Comparison of ENCODE assay signal across 8 cellular contexts in genomic region chr9:112750111-112750766, GRCh38. TPM values are rescaled to one million over a fixed set of nuclear protein-coding genes. Genes with fewer than 3 reads are reported as not detected.
DNase-seq lines count a peak whose midpoint lies in the region; ATAC-seq and TF ChIP-seq lines count a peak whose summit lies in the region.

A gene with protein sequence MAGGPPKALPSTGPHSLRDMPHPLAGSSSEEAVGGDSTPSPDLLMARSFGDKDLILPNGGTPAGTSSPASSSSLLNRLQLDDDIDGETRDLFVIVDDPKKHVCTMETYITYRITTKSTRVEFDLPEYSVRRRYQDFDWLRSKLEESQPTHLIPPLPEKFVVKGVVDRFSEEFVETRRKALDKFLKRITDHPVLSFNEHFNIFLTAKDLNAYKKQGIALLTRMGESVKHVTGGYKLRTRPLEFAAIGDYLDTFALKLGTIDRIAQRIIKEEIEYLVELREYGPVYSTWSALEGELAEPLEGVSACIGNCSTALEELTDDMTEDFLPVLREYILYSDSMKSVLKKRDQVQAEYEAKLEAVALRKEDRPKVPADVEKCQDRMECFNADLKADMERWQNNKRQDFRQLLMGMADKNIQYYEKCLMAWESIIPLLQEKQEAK (plus strand): TSS chr9:112750760. CDS start chr9:112751002, 242 bp downstream.

- H3K27me3 ChIP-seq in hepatocyte (no peaks in the 10 kb centered on the region), aorta (ENCODE audit: control insufficient read depth in 1 of 2, insufficient read depth in 2 of 2, low read length in 1 of 2) (no peaks in the 10 kb centered on the region)

- WGBS in hepatocyte (ENCODE audit: low lambda C conversion rate, missing lambda C conversion rate), result 12% methylated on average over 18 of the region's 49 CpGs
- 3 to 4% methylated on average over 27 to 49 of the region's 49 CpGs for WGBS in aorta, 2 donors

- H3K9me3 ChIP-seq in hepatocyte (ENCODE audit: low read depth) (no peaks in the 10 kb centered on the region), aorta (ENCODE audit: control insufficient read depth, low read length) (no peaks in the 10 kb centered on the region)

- peak within 1 kb of the TSS; percentile 99 for H2AFZ ChIP-seq in hepatocyte

- peak within 1 kb of the TSS; percentile 93 for H3K27ac ChIP-seq in hepatocyte
- H3K27ac ChIP-seq in aorta (ENCODE audit: low read depth in 1 of 2, low read length in 2 of 2), result peak within 1 kb of the TSS in 1 of 2 donors; percentile 93

- H3K9me2 ChIP-seq in hepatocyte (replicated peaks; ENCODE audit: insufficient read depth), result no peaks in the 10 kb centered on the region

- TF ChIP-seq CTCF in hepatocyte (IDR thresholded peaks at IDR 0.05; ENCODE audit: poor library complexity), result peak; percentile 11

- H3K79me2 ChIP-seq in hepatocyte, result peaks cover 46% of the 10 kb centered on the region

- H4K20me1 ChIP-seq in hepatocyte (ENCODE audit: insufficient read depth, poor library complexity, severe bottlenecking), result no peaks in the 10 kb centered on the region

- peaks cover 34% of the 10 kb centered on the region for H3K4me1 ChIP-seq in hepatocyte (ENCODE audit: insufficient read depth)
- H3K4me1 ChIP-seq in aorta (ENCODE audit: control insufficient read depth in 1 of 2, insufficient read depth in 2 of 2, low read length in 2 of 2), result peaks cover 0 to 1% of the 10 kb centered on the region in 2 donors

- DNase-seq in NCI-H146 (lab: John Stamatoyannopoulos, UW) (peak; percentile 85), T1000 (lab: John Stamatoyannopoulos, UW) (peak; percentile 79), astrocyte of the hippocampus (ENCODE audit: low read depth, low spot score) (peak; percentile 95), hepatocyte (ENCODE audit: low spot score) (peak; percentile 95), retina (peak; percentile 93), aorta (peak; percentile 94 to 96)

- H3K36me3 ChIP-seq in hepatocyte (replicated peaks; ENCODE audit: insufficient read depth, low read depth) (no peaks in the 10 kb centered on the region), aorta (ENCODE audit: control insufficient read depth in 1 of 2, insufficient read depth in 2 of 2, low read length in 1 of 2) (no peaks in the 10 kb centered on the region)

- H3K4me2 ChIP-seq in hepatocyte, result peak within 1 kb of the TSS; percentile 98

- intact Hi-C loops in aorta (cut with DNase I), result loop anchor here (2.0 to 5.0 kb wide), 4 partner anchors 31 to 69 kb away; partner anchors contain the start of gene INIP (in 1 of the 2)

- peak within 1 kb of the TSS; percentile 86 for H3K4me3 ChIP-seq in hepatocyte
- H3K4me3 ChIP-seq in aorta (ENCODE audit: low read length in 2 of 2), result peak within 1 kb of the TSS; percentile 89

- peak; percentile 35 for ATAC-seq in GM18499 (IDR thresholded peaks at IDR 0.05; ENCODE audit: insufficient read depth, unreplicated experiment)
- ATAC-seq in HG02798 (IDR thresholded peaks at IDR 0.05; ENCODE audit: poor library complexity, unreplicated experiment), result peak; percentile 89
- ATAC-seq in aorta (ENCODE audit: low FRiP score), result peak; percentile 96

RNA-seq across cellular contexts. Expression of the gene that starts here (rescaled TPM):
- total RNA-seq in hepatocyte (29.1 and 32.2 TPM in 2 replicates), aorta (10 to 100 TPM in 1 of 2 donors, 1 to 10 TPM in 1; 9.1 to 11.3 TPM)
- polyA plus RNA-seq in hepatocyte (5.3 and 6.4 TPM in 2 replicates), aorta (1 to 10 TPM; 2.8 to 4.4 TPM)

Comparison
In these comparisons a context has a peak if more than half of its experiments do, and no peak if none do; other contexts are left out.
1. ATAC-seq: peak in every context shown above with its lines; median percentile 96 in aorta; 89 in HG02798; 35 in GM18499.